10 cellular contexts compared by ENCODE assay signal in genomic region chr17:45784583-45785372, GRCh38. TPM values are rescaled to one million over a fixed set of nuclear protein-coding genes. Genes with fewer than 3 reads are reported as not detected.
A peak's percentile ranks its signal among the peaks of the same experiment; 100 is the strongest.
DNase-seq lines count a peak whose midpoint lies in the region; TF ChIP-seq lines count a peak whose summit lies in the region.
"Had no signal": no experiment of that assay in that cellular context is flagged by ENCODE, and none has a peak within 500 bp of the region (broad histone marks: within the 10 kb centered on the region; RNA-seq: fewer than 3 reads in every experiment).

No MANE protein-coding gene starts in this region.

- intact Hi-C loops in head of caudate nucleus (cut with DNase I): no loop called here

- peak overlapping the region; percentile 68; the same call in 1 of the 2 replicates for H3K9ac ChIP-seq in ES-I3 (ENCODE audit: low read depth, low read length)

- TF ChIP-seq CTCF in progenitor cell of endocrine pancreas (IDR thresholded peaks at IDR 0.05; ENCODE audit: unreplicated experiment): no peak

- peaks cover 79% of the 10 kb centered on the region for H3K27me3 Mint-ChIP-seq in progenitor cell of endocrine pancreas

- no peak overlapping the region for H3K27ac Mint-ChIP-seq in progenitor cell of endocrine pancreas

- peak overlapping the region; percentile 67 for H3K4me3 Mint-ChIP-seq in progenitor cell of endocrine pancreas (ENCODE audit: low read depth)

- peaks cover 5% of the 10 kb centered on the region for H3K4me1 Mint-ChIP-seq in progenitor cell of endocrine pancreas (ENCODE audit: low read depth)

- no peaks in the 10 kb centered on the region for H3K36me3 ChIP-seq in ES-I3 (ENCODE audit: insufficient read depth, low read length)

- peaks cover 8% of the 10 kb centered on the region for H3K4me1 ChIP-seq in ES-I3 (ENCODE audit: insufficient read depth, low read length)

- H3K9me3 ChIP-seq in ES-I3 (ENCODE audit: control insufficient read depth, insufficient read depth, low read length): no peaks in the 10 kb centered on the region

- no peaks in the 10 kb centered on the region for H3K9me3 Mint-ChIP-seq in progenitor cell of endocrine pancreas (ENCODE audit: low read depth)

- H3K36me3 Mint-ChIP-seq in progenitor cell of endocrine pancreas (ENCODE audit: insufficient read depth): no peaks in the 10 kb centered on the region

- DNase-seq in NCI-H345 treated with DMSO at 0.1 percent for 48 hours (lab: John Stamatoyannopoulos, UW; ENCODE audit: unreplicated experiment) (peak; percentile 65), activated T-helper 1 cell treated with Interleukin-2 at 50 U/mL for 16 hours (ENCODE audit: low read depth) (peak; percentile 10), head of caudate nucleus (peak in 37 of 42 donors; percentile 15 to 78 (median 46)), progenitor cell of endocrine pancreas (ENCODE audit: low spot score, unreplicated experiment) (peak; percentile 48), HT-29 (ENCODE audit: low spot score) (no peak), midbrain (lab: John Stamatoyannopoulos, UW) (no peak), globus pallidus (ENCODE audit: low spot score) (no peak)

RNA-seq across cellular contexts. Expression of gene CRHR1, which starts 0.7 kb away (rescaled TPM):
- not detected in 2 replicates for total RNA-seq in progenitor cell of endocrine pancreas
- total RNA-seq in HT-29 (2014; rRNA removed; shearing (Covaris generic)): not detected in 2 replicates
- total RNA-seq: LHCN-M2, mononuclear cell had no signal

RNA-seq across cellular contexts. Expression of gene SPPL2C, which starts 59.9 kb away (rescaled TPM):
- not detected in 2 replicates for total RNA-seq in progenitor cell of endocrine pancreas
- total RNA-seq in HT-29 (2014; rRNA removed; shearing (Covaris generic)): not detected in 2 replicates
- total RNA-seq: LHCN-M2, mononuclear cell had no signal

Comparison
In these comparisons a context has a peak if more than half of its experiments do, and no peak if none do; other contexts are left out.
1. DNase-seq: peak in NCI-H345 treated with DMSO at 0.1 percent for 48 hours (single experiment), activated T-helper 1 cell treated with Interleukin-2 at 50 U/mL for 16 hours (single experiment), head of caudate nucleus (37 of 42) and progenitor cell of endocrine pancreas (single experiment); none in HT-29 (single experiment), midbrain (single experiment) and globus pallidus (single experiment).